ENCODE assay signal across 8 cellular contexts in genomic region chr6:11609324-11610071, GRCh38.
DNase-seq lines count a peak whose midpoint lies in the region; ATAC-seq and TF ChIP-seq lines count a peak whose summit lies in the region.

No MANE protein-coding gene starts in this region.

- H3K36me3 ChIP-seq in thoracic aorta (no peaks in the 10 kb centered on the region), sigmoid colon (no peaks in the 10 kb centered on the region)

- no peaks in the 10 kb centered on the region for H3K36me3 Mint-ChIP-seq in activated CD8-positive, alpha-beta T cell treated with anti-CD3 and anti-CD28 coated beads for 36 hours (ENCODE audit: low read depth)
- H3K36me3 Mint-ChIP-seq in activated CD4-positive, alpha-beta memory T cell treated with anti-CD3 and anti-CD28 coated beads for 36 hours, result no peaks in the 10 kb centered on the region

- peaks cover 3% of the 10 kb centered on the region for H3K27me3 Mint-ChIP-seq in activated CD8-positive, alpha-beta T cell treated with anti-CD3 and anti-CD28 coated beads for 36 hours
- H3K27me3 Mint-ChIP-seq in activated CD4-positive, alpha-beta memory T cell treated with anti-CD3 and anti-CD28 coated beads for 36 hours, result peaks cover 15% of the 10 kb centered on the region

- TF ChIP-seq POLR2A in sigmoid colon (IDR thresholded peaks at IDR 0.05), result no peak

- H3K4me1 ChIP-seq in thoracic aorta (ENCODE audit: control insufficient read depth in 1 of 2, low read depth in 2 of 2) (peaks cover 40 to 75% of the 10 kb centered on the region in 2 donors), sigmoid colon (peaks cover 0 to 39% (median 27%) of the 10 kb centered on the region in 4 donors)

- H3K27ac Mint-ChIP-seq in activated CD8-positive, alpha-beta T cell treated with anti-CD3 and anti-CD28 coated beads for 36 hours, result no peak overlapping the region
- no peak overlapping the region for H3K27ac Mint-ChIP-seq in activated CD4-positive, alpha-beta memory T cell treated with anti-CD3 and anti-CD28 coated beads for 36 hours

- no peaks in the 10 kb centered on the region for H3K9me3 Mint-ChIP-seq in activated CD8-positive, alpha-beta T cell treated with anti-CD3 and anti-CD28 coated beads for 36 hours
- no peaks in the 10 kb centered on the region for H3K9me3 Mint-ChIP-seq in activated CD4-positive, alpha-beta memory T cell treated with anti-CD3 and anti-CD28 coated beads for 36 hours

- H3K9me3 ChIP-seq in thoracic aorta (no peaks in the 10 kb centered on the region), sigmoid colon (no peaks in the 10 kb centered on the region)

- no peak overlapping the region for H3K4me3 Mint-ChIP-seq in activated CD8-positive, alpha-beta T cell treated with anti-CD3 and anti-CD28 coated beads for 36 hours
- no peak overlapping the region for H3K4me3 Mint-ChIP-seq in activated CD4-positive, alpha-beta memory T cell treated with anti-CD3 and anti-CD28 coated beads for 36 hours

- 79 to 82% methylated on average over 18 of the region's 18 CpGs for WGBS in sigmoid colon, 2 donors

- peak; percentile 64 for ATAC-seq in thoracic aorta (ENCODE audit: insufficient number of reproducible peaks, low FRiP score, low read depth)
- ATAC-seq in activated CD8-positive, alpha-beta T cell treated with anti-CD3 and anti-CD28 coated beads for 36 hours, result no peak

- intact Hi-C loops in activated CD8-positive, alpha-beta T cell treated with anti-CD3 and anti-CD28 coated beads for 36 hours (cut with micrococcal nuclease), result no loop called here
- intact Hi-C loops in activated CD4-positive, alpha-beta memory T cell treated with anti-CD3 and anti-CD28 coated beads for 36 hours (cut with micrococcal nuclease), result no loop called here
- intact Hi-C loops in sigmoid colon (cut with DNase I), result loop anchor here (5.0 kb wide), 1 partner anchor 43 kb away; no protein-coding TSS in a partner anchor

- POLR2A ChIA-PET in activated CD8-positive, alpha-beta T cell treated with anti-CD3 and anti-CD28 coated beads for 36 hours (lab: Charles Lee), result no interaction called here
- POLR2A ChIA-PET in activated CD4-positive, alpha-beta memory T cell treated with anti-CD3 and anti-CD28 coated beads for 36 hours (lab: Charles Lee), result interaction anchor here (0.6 kb wide), 1 partner anchor 115 kb away, joined by 3 read pairs; no protein-coding TSS in a partner anchor

- CTCF ChIA-PET in activated CD8-positive, alpha-beta T cell treated with anti-CD3 and anti-CD28 coated beads for 36 hours (lab: Charles Lee), result no interaction called here
- CTCF ChIA-PET in activated CD4-positive, alpha-beta memory T cell treated with anti-CD3 and anti-CD28 coated beads for 36 hours (lab: Charles Lee), result interaction anchor here (0.6 kb wide), 1 partner anchor 853 kb away, joined by 5 read pairs; no protein-coding TSS in a partner anchor

- peak in 1 of 4 donors; percentile 22 for TF ChIP-seq EP300 in sigmoid colon (IDR thresholded peaks at IDR 0.05)

- H3K27me3 ChIP-seq in thoracic aorta (replicated peaks; ENCODE audit: insufficient read depth) (no peaks in the 10 kb centered on the region), sigmoid colon (no peaks in the 10 kb centered on the region)

- H3K27ac ChIP-seq in caudate nucleus (ENCODE audit: low read depth, low read length), result no peak overlapping the region
- peak overlapping the region; percentile 80 for H3K27ac ChIP-seq in thoracic aorta
- H3K27ac ChIP-seq in sigmoid colon, result peak overlapping the region in 2 of 4 donors; percentile 20 to 60

- no peak for TF ChIP-seq CTCF in thoracic aorta (IDR thresholded peaks at IDR 0.05)
- TF ChIP-seq CTCF in activated CD8-positive, alpha-beta T cell treated with anti-CD3 and anti-CD28 coated beads for 36 hours (IDR thresholded peaks at IDR 0.05), result no peak
- no peak for TF ChIP-seq CTCF in sigmoid colon (IDR thresholded peaks at IDR 0.05)

- DNase-seq in HT1080 (ENCODE audit: low read depth) (peak; percentile 83), caudate nucleus (lab: John Stamatoyannopoulos, UW) (peak in 33 of 61 donors; percentile 2 to 69 (median 25)), left kidney (ENCODE audit: low read depth, low spot score) (peak; percentile 45), thoracic aorta (ENCODE audit: low spot score) (peak; percentile 52), sigmoid colon (no peak)
- DNase-seq in activated CD8-positive, alpha-beta T cell treated with anti-CD3 and anti-CD28 coated beads for 36 hours, result no peak
- no peak for DNase-seq in activated CD4-positive, alpha-beta memory T cell treated with anti-CD3 and anti-CD28 coated beads for 36 hours
- no peak for DNase-seq in stimulated activated CD4-positive, alpha-beta T cell treated with anti-CD3 and anti-CD28 coated beads, Interleukin-4, amount 100 ng/mL, for 1 hour

- H3K4me3 ChIP-seq in thoracic aorta (peak overlapping the region; percentile 17), sigmoid colon (no peak overlapping the region)

- H3K4me1 Mint-ChIP-seq in activated CD8-positive, alpha-beta T cell treated with anti-CD3 and anti-CD28 coated beads for 36 hours (ENCODE audit: low read depth), result no peaks in the 10 kb centered on the region
- no peaks in the 10 kb centered on the region for H3K4me1 Mint-ChIP-seq in activated CD4-positive, alpha-beta memory T cell treated with anti-CD3 and anti-CD28 coated beads for 36 hours (ENCODE audit: low read depth)

Comparison
In these comparisons a context has a peak if more than half of its experiments do, and no peak if none do; other contexts are left out.
1. DNase-seq: peak in HT1080 (single experiment), caudate nucleus (33 of 61), left kidney (single experiment) and thoracic aorta (single experiment); none in activated CD8-positive, alpha-beta T cell treated with anti-CD3 and anti-CD28 coated beads for 36 hours (single experiment), activated CD4-positive, alpha-beta memory T cell treated with anti-CD3 and anti-CD28 coated beads for 36 hours (single experiment), stimulated activated CD4-positive, alpha-beta T cell treated with anti-CD3 and anti-CD28 coated beads, Interleukin-4, amount 100 ng/mL, for 1 hour (single experiment) and sigmoid colon (single experiment).